Comparison of ENCODE assay signal across 8 cellular contexts in the genomic region with DNA sequence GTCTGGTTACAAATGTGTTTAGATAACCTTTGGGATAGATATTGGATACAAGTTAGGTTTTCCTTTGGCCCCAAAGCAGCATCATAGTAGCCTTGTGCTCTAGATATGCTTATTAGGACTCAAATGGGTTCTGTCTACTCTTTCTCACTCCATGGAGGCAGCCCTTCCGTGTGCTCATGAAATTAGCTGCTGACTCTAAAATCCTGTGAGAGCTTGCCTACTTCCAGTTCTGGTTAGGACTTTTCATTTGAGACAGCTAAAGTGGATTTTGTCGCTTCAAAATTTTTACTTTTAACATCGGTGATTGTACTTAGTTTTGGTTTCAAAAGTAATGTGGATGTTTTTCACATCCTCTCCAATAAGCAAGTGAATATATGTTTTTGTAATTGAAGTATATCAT. TPM values are rescaled to one million over a fixed set of nuclear protein-coding genes. Genes with fewer than 3 reads are reported as not detected.
A peak's percentile ranks its signal among the peaks of the same experiment; 100 is the strongest.
DNase-seq lines count a peak whose midpoint lies in the region; ATAC-seq and TF ChIP-seq lines count a peak whose summit lies in the region.

No MANE protein-coding gene starts in this region.

- H3K4me3 Mint-ChIP-seq in MCF 10A (ENCODE audit: unreplicated experiment) = peak overlapping the region; percentile 91
- H3K4me3 Mint-ChIP-seq in memory B cell = peak overlapping the region; percentile 88

- DNase-seq in cardiac muscle cell (ENCODE audit: low read depth in 1 of 2, low spot score in 1 of 2) (no peak), cardiac septum (ENCODE audit: low spot score) (no peak), MCF 10A (ENCODE audit: unreplicated experiment) (no peak), memory B cell (ENCODE audit: low spot score in 2 of 2) (no peak), upper lobe of left lung (no peak), NCI-H1930 (lab: John Stamatoyannopoulos, UW) (no peak)

- POLR2A ChIA-PET in MCF 10A (lab: Yijun Ruan, JAX) = interaction anchor here (0.6 to 4.2 kb wide), 20 partner anchors 10 to 853 kb away, joined by 3 to 57 read pairs (median 3); a partner anchor contains a TSS

- H3K36me3 ChIP-seq in cardiac muscle cell = peaks cover 14% of the 10 kb centered on the region
- H3K36me3 ChIP-seq in upper lobe of left lung = peaks cover 9 to 49% (median 18%) of the 10 kb centered on the region in 4 donors

- H3K4me1 Mint-ChIP-seq in MCF 10A (ENCODE audit: insufficient read depth, unreplicated experiment) = peaks cover 22% of the 10 kb centered on the region
- H3K4me1 Mint-ChIP-seq in memory B cell = peaks cover 51% of the 10 kb centered on the region

- no peak for TF ChIP-seq EP300 in upper lobe of left lung (IDR thresholded peaks at IDR 0.05)

- 37 to 42% methylated on average over 3 of the region's 3 CpGs for WGBS in upper lobe of left lung, 2 donors

- H3K27ac Mint-ChIP-seq in MCF 10A (ENCODE audit: low read depth, unreplicated experiment) (peak overlapping the region; percentile 91), memory B cell (peak overlapping the region; percentile 99)

- H3K4me1 ChIP-seq in cardiac muscle cell (ENCODE audit: low read depth) = peaks cover 15% of the 10 kb centered on the region
- H3K4me1 ChIP-seq in upper lobe of left lung = peaks cover 50 to 70% (median 58%) of the 10 kb centered on the region in 4 donors

- H3K4me3 ChIP-seq in cardiac muscle cell (peak overlapping the region; percentile 67), upper lobe of left lung (peak overlapping the region; percentile 49 to 75 (median 72))

- ATAC-seq in memory B cell (ENCODE audit: low read depth) (no peak), upper lobe of left lung (ENCODE audit: low FRiP score in 2 of 2) (no peak), HG03039 (IDR thresholded peaks at IDR 0.05; ENCODE audit: unreplicated experiment) (no peak), HG03354 (IDR thresholded peaks at IDR 0.05; ENCODE audit: poor library complexity, severe bottlenecking, unreplicated experiment) (no peak)

- TF ChIP-seq CTCF in cardiac muscle cell (IDR thresholded peaks at IDR 0.05; ENCODE audit: low read depth, low read length) (no peak), MCF 10A (IDR thresholded peaks at IDR 0.05; ENCODE audit: unreplicated experiment) (no peak), upper lobe of left lung (IDR thresholded peaks at IDR 0.05) (no peak)

- TF ChIP-seq POLR2A in upper lobe of left lung (IDR thresholded peaks at IDR 0.05) = no peak

- no peaks in the 10 kb centered on the region for H3K27me3 Mint-ChIP-seq in MCF 10A (ENCODE audit: insufficient read depth, unreplicated experiment)
- H3K27me3 Mint-ChIP-seq in memory B cell = no peaks in the 10 kb centered on the region

- H3K27ac ChIP-seq in cardiac muscle cell (peak overlapping the region; percentile 99), upper lobe of left lung (peak overlapping the region; percentile 94 to 97 (median 96))

- H3K9me3 ChIP-seq in cardiac muscle cell (ENCODE audit: low read depth) = no peaks in the 10 kb centered on the region
- H3K9me3 ChIP-seq in upper lobe of left lung = no peaks in the 10 kb centered on the region

- intact Hi-C loops in cardiac septum (cut with DNase I) = loop anchor here (5.0 kb wide), 1 partner anchor 88 kb away; no protein-coding TSS in a partner anchor
- intact Hi-C loops in MCF 10A (cut with micrococcal nuclease) = loop anchor here (5.0 to 10.0 kb wide), 2 partner anchors 230 to 843 kb away; a partner anchor contains a TSS

- H3K36me3 Mint-ChIP-seq in MCF 10A (ENCODE audit: insufficient read depth, unreplicated experiment) = peaks cover 57% of the 10 kb centered on the region
- peaks cover 16% of the 10 kb centered on the region for H3K36me3 Mint-ChIP-seq in memory B cell

- H3K27me3 ChIP-seq in cardiac muscle cell (no peaks in the 10 kb centered on the region), upper lobe of left lung (no peaks in the 10 kb centered on the region)

- BruUV-seq in MCF 10A (replicated peaks; lab: Mats Ljungman, UMichigan) = TSS peak; percentile 30

- CTCF ChIA-PET in MCF 10A (lab: Yijun Ruan, JAX) = interaction anchor here (0.8 to 6.5 kb wide), 9 partner anchors 11 to 134 kb away, joined by 3 to 86 read pairs (median 3); no protein-coding TSS in a partner anchor

- H3K9me3 Mint-ChIP-seq in MCF 10A (ENCODE audit: unreplicated experiment) = no peaks in the 10 kb centered on the region
- H3K9me3 Mint-ChIP-seq in memory B cell = no peaks in the 10 kb centered on the region

RNA-seq across cellular contexts. Expression of a gene that starts 1.6 kb away (rescaled TPM):
- 69.2 and 100 TPM in 2 replicates for total RNA-seq in cardiac muscle cell
- polyA plus RNA-seq in cardiac muscle cell = 56.7 and 62.4 TPM in 2 replicates
- total RNA-seq in cardiac septum = 151 TPM
- total RNA-seq in MCF 10A (2022) = 278 and 309 TPM in 2 replicates
- total RNA-seq in upper lobe of left lung = 100 to 1,000 TPM in 4 of 6 donors, 10 to 100 TPM in 2; 58.3 to 181 (median 161) TPM
